In genomic region chr3:26061947-26062346, GRCh38 we compare ENCODE assay signal across 23 cellular contexts.
DNase-seq lines count a peak whose midpoint lies in the region; ATAC-seq and TF ChIP-seq lines count a peak whose summit lies in the region.
"Had no signal": no experiment of that assay in that cellular context is flagged by ENCODE, and none has a peak within 500 bp of the region (broad histone marks: within the 10 kb centered on the region; RNA-seq: fewer than 3 reads in every experiment).

No MANE protein-coding gene starts in this region.

- H3K79me1 ChIP-seq in mesendoderm (ENCODE audit: low read length) = no peaks in the 10 kb centered on the region

- no peak overlapping the region for H4K5ac ChIP-seq in mesendoderm (ENCODE audit: low read length)

- H3K79me2 ChIP-seq in mesendoderm (ENCODE audit: control insufficient read depth, insufficient read depth, low read length) (no peaks in the 10 kb centered on the region), neural progenitor cell (ENCODE audit: low read depth) (no peaks in the 10 kb centered on the region)

- H3K4me2 ChIP-seq in mesendoderm (ENCODE audit: low read length) (no peak overlapping the region), neural progenitor cell (no peak overlapping the region)
- H3K4me2 ChIP-seq: BLaER1 treated with 17β-estradiol and CSF1 and Interleukin-3, amounts not matched to agents 10 nM and 100 nM; GM23338 had no signal

- H2BK5ac ChIP-seq in mesendoderm (ENCODE audit: low read length) = peak overlapping the region; percentile 74

- intact Hi-C loops in A673 (cut with micrococcal nuclease; ENCODE audit: unreplicated experiment) = no loop called here

- H2BK120ac ChIP-seq in mesendoderm (ENCODE audit: low read depth, low read length) = no peak overlapping the region

- H3K4me3 Mint-ChIP-seq in neural progenitor cell (no peak overlapping the region), glutamatergic neuron (ENCODE audit: unreplicated experiment) (no peak overlapping the region)
- H3K4me3 Mint-ChIP-seq: CD14-positive monocyte; CD4-positive, alpha-beta T cell; CD8-positive, alpha-beta memory T cell; GM23338; H9 had no signal

- H3K4me1 Mint-ChIP-seq in neural progenitor cell (peaks cover 6% of the 10 kb centered on the region), glutamatergic neuron (ENCODE audit: low read depth, unreplicated experiment) (no peaks in the 10 kb centered on the region)
- H3K4me1 Mint-ChIP-seq: CD14-positive monocyte; CD8-positive, alpha-beta memory T cell had no signal

- H3F3A ChIP-seq in neural progenitor cell (ENCODE audit: low read depth) = no peaks in the 10 kb centered on the region

- DNase-seq in A673 (ENCODE audit: low spot score) (peak; percentile 7), OCI-M1 (lab: John Stamatoyannopoulos, UW) (peak; percentile 24), mesendoderm (peak; percentile 92), neural progenitor cell (ENCODE audit: low spot score) (peak; percentile 3), Peyer's patch (no peak), glutamatergic neuron (no peak)
- DNase-seq: ACHN; AML-193; BE2C; CD4-positive, alpha-beta T cell; CD8-positive, alpha-beta memory T cell; DMS 273 treated with DMSO at 0.1 percent for 48 hours; DMS79; EL; GDM1; H9 had no signal

- no peak overlapping the region for H3K56ac ChIP-seq in mesendoderm (ENCODE audit: low read length)

- POLR2A ChIA-PET in A673 (lab: Charles Lee; ENCODE audit: low non-redundant PET) = no interaction called here

- BruUV-seq in A673 (replicated peaks; lab: Mats Ljungman, UMichigan) = no TSS peak

- H3K36me3 ChIP-seq in A673 (ENCODE audit: insufficient read depth, low read length, poor library complexity, severe bottlenecking) (no peaks in the 10 kb centered on the region), mesendoderm (ENCODE audit: control insufficient read depth, insufficient read depth, low read length) (no peaks in the 10 kb centered on the region), neural progenitor cell (no peaks in the 10 kb centered on the region), Peyer's patch (no peaks in the 10 kb centered on the region)
- H3K36me3 ChIP-seq: BE2C; BLaER1 treated with 17β-estradiol and CSF1 and Interleukin-3, amounts not matched to agents 10 nM and 100 nM had no signal

- TF ChIP-seq CTCF in A673 (conservative IDR thresholded peaks at IDR 0.05; ENCODE audit: low read depth, low read length) (no peak), neural progenitor cell (IDR thresholded peaks at IDR 0.05) (no peak), Peyer's patch (IDR thresholded peaks at IDR 0.05) (no peak), glutamatergic neuron (IDR thresholded peaks at IDR 0.05; ENCODE audit: partially characterized antibody, unreplicated experiment) (no peak)

- H4K20me1 ChIP-seq in neural progenitor cell (ENCODE audit: low read depth) = no peaks in the 10 kb centered on the region
- H4K20me1 ChIP-seq: BLaER1 treated with 17β-estradiol and CSF1 and Interleukin-3, amounts not matched to agents 10 nM and 100 nM had no signal

- no peak for ATAC-seq in HG02678 (IDR thresholded peaks at IDR 0.05; ENCODE audit: unreplicated experiment)
- ATAC-seq: GM12878, GM23338, HCT116 had no signal

- TF ChIP-seq POLR2A in Peyer's patch (IDR thresholded peaks at IDR 0.05) = no peak

- peak overlapping the region; percentile 80 for H3K18ac ChIP-seq in mesendoderm (ENCODE audit: low read length)

- H3K27ac ChIP-seq in A673 (ENCODE audit: low read depth, low read length, poor library complexity, severe bottlenecking) (no peak overlapping the region), mesendoderm (ENCODE audit: low read depth, low read length) (peak overlapping the region; percentile 70), neural progenitor cell (no peak overlapping the region), Peyer's patch (no peak overlapping the region)
- H3K27ac ChIP-seq: 22Rv1; BLaER1 treated with 17β-estradiol and CSF1 and Interleukin-3, amounts not matched to agents 10 nM and 100 nM had no signal

- H3K27me3 Mint-ChIP-seq in neural progenitor cell (ENCODE audit: insufficient read depth, low read depth) = no peaks in the 10 kb centered on the region
- no peaks in the 10 kb centered on the region for H3K27me3 Mint-ChIP-seq in glutamatergic neuron (ENCODE audit: unreplicated experiment)
- H3K27me3 Mint-ChIP-seq: CD4-positive, alpha-beta T cell had no signal

- no peak overlapping the region for H2AFZ ChIP-seq in neural progenitor cell (replicated peaks)
- H2AFZ ChIP-seq: GM23338 had no signal

- H3K4me3 ChIP-seq in A673 (ENCODE audit: low read depth, low read length, poor library complexity, severe bottlenecking) (no peak overlapping the region), mesendoderm (ENCODE audit: low read length) (no peak overlapping the region), neural progenitor cell (no peak overlapping the region), Peyer's patch (no peak overlapping the region)
- H3K4me3 ChIP-seq: BLaER1 treated with 17β-estradiol and CSF1 and Interleukin-3, amounts not matched to agents 10 nM and 100 nM; GM12878; GM23338 had no signal

- H3K36me3 Mint-ChIP-seq in neural progenitor cell (no peaks in the 10 kb centered on the region), glutamatergic neuron (ENCODE audit: unreplicated experiment) (no peaks in the 10 kb centered on the region)
- H3K36me3 Mint-ChIP-seq: CD14-positive monocyte; CD8-positive, alpha-beta memory T cell had no signal

- H3K23ac ChIP-seq in mesendoderm (ENCODE audit: low read length) = no peak overlapping the region

- H3K9ac ChIP-seq in mesendoderm (ENCODE audit: low read length) (no peak overlapping the region), neural progenitor cell (no peak overlapping the region)
- H3K9ac ChIP-seq: BLaER1 treated with 17β-estradiol and CSF1 and Interleukin-3, amounts not matched to agents 10 nM and 100 nM had no signal

- no peak overlapping the region for H3K4ac ChIP-seq in mesendoderm (ENCODE audit: low read depth, low read length)

- no peaks in the 10 kb centered on the region for H3K27me3 ChIP-seq in A673 (replicated peaks; ENCODE audit: insufficient read depth, low read depth, low read length, poor library complexity)
- H3K27me3 ChIP-seq in mesendoderm (ENCODE audit: insufficient read depth, low read length, poor library complexity) = no peaks in the 10 kb centered on the region
- no peaks in the 10 kb centered on the region for H3K27me3 ChIP-seq in neural progenitor cell
- H3K27me3 ChIP-seq in Peyer's patch = no peaks in the 10 kb centered on the region
- H3K27me3 ChIP-seq: BE2C; BLaER1 treated with 17β-estradiol and CSF1 and Interleukin-3, amounts not matched to agents 10 nM and 100 nM had no signal

- H2BK15ac ChIP-seq in mesendoderm (replicated peaks; ENCODE audit: low read depth) = no peak overlapping the region

- H3K9me3 Mint-ChIP-seq in neural progenitor cell (no peaks in the 10 kb centered on the region), glutamatergic neuron (ENCODE audit: unreplicated experiment) (peaks cover 2% of the 10 kb centered on the region)
- H3K9me3 Mint-ChIP-seq: CD4-positive, alpha-beta T cell; GM23338; H9 had no signal

- H2AK5ac ChIP-seq in mesendoderm (ENCODE audit: low read length) = no peak overlapping the region

- no peaks in the 10 kb centered on the region for H3K9me3 ChIP-seq in A673 (ENCODE audit: low read depth, low read length, poor library complexity, severe bottlenecking)
- no peaks in the 10 kb centered on the region for H3K9me3 ChIP-seq in neural progenitor cell (ENCODE audit: low read depth)
- no peaks in the 10 kb centered on the region for H3K9me3 ChIP-seq in Peyer's patch
- H3K9me3 ChIP-seq: BE2C had no signal

- H3K27ac Mint-ChIP-seq in neural progenitor cell = no peak overlapping the region
- H3K27ac Mint-ChIP-seq in glutamatergic neuron (ENCODE audit: unreplicated experiment) = no peak overlapping the region
- H3K27ac Mint-ChIP-seq: CD14-positive monocyte; CD4-positive, alpha-beta T cell; CD8-positive, alpha-beta memory T cell; GM23338; H9 had no signal

- CTCF ChIA-PET in A673 (lab: Charles Lee) = no interaction called here

- H3K4me1 ChIP-seq in A673 (ENCODE audit: insufficient read depth, low read length, poor library complexity, severe bottlenecking) (no peaks in the 10 kb centered on the region), mesendoderm (ENCODE audit: control insufficient read depth, low read depth, low read length) (peaks cover 8% of the 10 kb centered on the region), neural progenitor cell (peaks cover 5% of the 10 kb centered on the region), Peyer's patch (no peaks in the 10 kb centered on the region)
- H3K4me1 ChIP-seq: BE2C; BLaER1 treated with 17β-estradiol and CSF1 and Interleukin-3, amounts not matched to agents 10 nM and 100 nM had no signal

- no peak overlapping the region for H4K8ac ChIP-seq in mesendoderm (ENCODE audit: low read depth, low read length)

Comparison
In these comparisons a context has a peak if more than half of its experiments do, and no peak if none do; other contexts are left out.
1. DNase-seq: peak in A673 (single experiment), OCI-M1 (single experiment), mesendoderm (single experiment) and neural progenitor cell (single experiment); none in Peyer's patch (0 of 3) and glutamatergic neuron (single experiment).